28 cellular contexts compared by ENCODE assay signal in the genomic region with DNA sequence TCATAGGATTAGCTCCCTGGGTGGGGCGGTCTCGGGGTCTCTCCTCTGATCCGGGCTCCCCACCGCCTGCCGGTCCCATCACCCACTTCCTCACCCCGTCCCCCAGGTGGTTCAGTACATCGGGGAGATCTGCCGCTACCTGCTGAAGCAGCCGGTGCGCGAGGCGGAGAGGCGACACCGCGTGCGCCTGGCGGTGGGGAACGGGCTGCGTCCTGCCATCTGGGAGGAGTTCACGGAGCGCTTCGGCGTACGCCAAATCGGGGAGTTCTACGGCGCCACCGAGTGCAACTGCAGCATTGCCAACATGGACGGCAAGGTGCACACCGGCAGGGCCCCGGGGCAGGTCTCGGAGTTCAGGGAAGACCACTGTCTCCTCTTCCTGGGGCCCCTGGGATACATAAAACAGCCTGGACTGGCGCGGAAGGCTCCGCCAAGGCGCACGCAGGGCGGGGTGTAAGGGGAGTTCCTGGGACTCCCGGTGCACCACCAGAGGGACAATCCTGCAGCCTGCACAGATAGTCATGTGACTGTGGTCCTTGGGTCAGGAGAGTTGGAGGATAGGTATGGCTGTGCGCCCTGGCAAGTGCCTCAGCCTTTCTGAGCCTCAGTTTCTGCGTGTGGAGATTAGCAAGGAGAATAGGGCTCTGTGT. TPM values are rescaled to one million over a fixed set of nuclear protein-coding genes. Genes with fewer than 3 reads are reported as not detected.
DNase-seq lines count a peak whose midpoint lies in the region; ATAC-seq, FAIRE-seq and TF ChIP-seq lines count a peak whose summit lies in the region.
"Had no signal": no experiment of that assay in that cellular context is flagged by ENCODE, and none has a peak within 500 bp of the region (broad histone marks: within the 10 kb centered on the region; RNA-seq: fewer than 3 reads in every experiment).

No MANE protein-coding gene starts in this region.

- CTCF ChIA-PET in GM12878 (lab: Yijun Ruan, JAX): interaction anchor here (0.8 to 4.8 kb wide), 15 partner anchors 11 to 124 kb away, joined by 3 to 114 read pairs (median 11); a partner anchor contains a TSS
- CTCF ChIA-PET in CD8-positive, alpha-beta T cell (lab: Charles Lee): interaction anchor here (0.8 to 5.6 kb wide), 16 partner anchors 12 to 351 kb away, joined by 3 to 55 read pairs (median 5); a partner anchor contains a TSS

- H3K4me1 Mint-ChIP-seq in GM23338: peaks cover 24% of the 10 kb centered on the region
- peaks cover 22% of the 10 kb centered on the region for H3K4me1 Mint-ChIP-seq in CD8-positive, alpha-beta T cell (ENCODE audit: low read depth)

- H3K4me1 ChIP-seq in BLaER1 (peaks cover 84% of the 10 kb centered on the region), GM23338 (ENCODE audit: insufficient read depth) (peaks cover 13% of the 10 kb centered on the region), GM12878 (ENCODE audit: control insufficient read depth, insufficient read depth, low read length) (peaks cover 13% of the 10 kb centered on the region)
- H3K4me1 ChIP-seq in CD8-positive, alpha-beta T cell (ENCODE audit: insufficient read depth, low read length): peaks cover 20% of the 10 kb centered on the region
- H3K4me1 ChIP-seq: pancreas had no signal

- H3K9me3 Mint-ChIP-seq in GM23338: no peaks in the 10 kb centered on the region; the same call in 2 of the 3 replicates
- H3K9me3 Mint-ChIP-seq in CD8-positive, alpha-beta T cell: no peaks in the 10 kb centered on the region
- H3K9me3 Mint-ChIP-seq: naive thymus-derived CD4-positive, alpha-beta T cell; T-helper 1 cell treated with Interleukin-12 subunit alpha and Interleukin-12 subunit beta and Interleukin-4 antibody, amounts not matched to agents 30 μg/mL and 1 μg/mL, for 36 hours had no signal

- no peaks in the 10 kb centered on the region for H3K36me3 Mint-ChIP-seq in GM23338 (ENCODE audit: low read depth)
- H3K36me3 Mint-ChIP-seq in CD8-positive, alpha-beta T cell: peaks cover 18% of the 10 kb centered on the region
- H3K36me3 Mint-ChIP-seq: naive thymus-derived CD4-positive, alpha-beta T cell had no signal

- no peak for FAIRE-seq in GM12878 (lab: Jason Lieb, UNC)
- FAIRE-seq: pancreas had no signal

- no peaks in the 10 kb centered on the region for H4K20me1 ChIP-seq in BLaER1
- no peaks in the 10 kb centered on the region for H4K20me1 ChIP-seq in GM23338 (replicated peaks; ENCODE audit: insufficient read depth)
- H4K20me1 ChIP-seq in GM12878 (ENCODE audit: control insufficient read depth, insufficient read depth): peaks cover 2% of the 10 kb centered on the region

- peaks cover 15% of the 10 kb centered on the region for H3K27me3 Mint-ChIP-seq in GM23338 (ENCODE audit: insufficient read depth, low read depth, poor library complexity)
- H3K27me3 Mint-ChIP-seq in CD8-positive, alpha-beta T cell (ENCODE audit: low read depth): no peaks in the 10 kb centered on the region
- H3K27me3 Mint-ChIP-seq: naive thymus-derived CD4-positive, alpha-beta T cell had no signal

- H3K4me3 ChIP-seq in BLaER1 (no peak overlapping the region), GM23338 (peak overlapping the region; percentile 65), GM12878 (no peak overlapping the region)
- no peak overlapping the region for H3K4me3 ChIP-seq in CD8-positive, alpha-beta T cell (ENCODE audit: low read depth, low read length)
- H3K4me3 ChIP-seq: esophagus muscularis mucosa, gastrocnemius medialis, pancreas, sigmoid colon, testis had no signal

- DNase-seq in GM23338 (ENCODE audit: low spot score) (peak; percentile 84), GM12878 (ENCODE audit: low read depth, low spot score) (no peak), left colon (no peak), Kasumi-1 (lab: John Stamatoyannopoulos, UW) (no peak), DMS153 (lab: John Stamatoyannopoulos, UW) (no peak)
- no peak for DNase-seq in CD8-positive, alpha-beta T cell
- DNase-seq: activated CD4-positive, alpha-beta T cell treated with anti-CD3 and anti-CD28 coated beads, Interleukin-2, amount 50 U/mL, for 48 hours; activated naive CD4-positive, alpha-beta T cell treated with Interleukin-2 at 50 U/mL for 16 hours; central memory CD4-positive, alpha-beta T cell; DMS53; effector CD4-positive, alpha-beta T cell; gastrocnemius medialis; kidney glomerular epithelial cell; mesendoderm; naive thymus-derived CD4-positive, alpha-beta T cell; NCI-H226; NCI-H82; PC-3; SIG-M5; sigmoid colon; testis had no signal

- no peak for TF ChIP-seq POLR2A in GM12878 (IDR thresholded peaks at IDR 0.05; ENCODE audit: low read depth, low read length)

- TF ChIP-seq CTCF in GM23338 (conservative IDR thresholded peaks at IDR 0.05; ENCODE audit: low read depth in 2 of 2) (0 out of 4 replicates have a peak, but pooled peaks of 1 of the 2 experiments have one; percentile 10), GM12878 (IDR thresholded peaks at IDR 0.05 in 2 of 3, conservative IDR thresholded peaks at IDR 0.05 in 1 of 3; ENCODE audit: control insufficient read depth in 2 of 3, extremely low read depth in 1 of 3, insufficient read depth in 1 of 3, low read depth in 3 of 3, low read length in 3 of 3) (no peak)
- TF ChIP-seq CTCF in CD8-positive, alpha-beta T cell (IDR thresholded peaks at IDR 0.05): no peak

- SMC1A ChIA-PET in GM12878 (lab: Charles Lee; ENCODE audit: uncharacterized antibody, unreplicated experiment): interaction anchor here (1.0 to 2.6 kb wide), 3 partner anchors 14 to 77 kb away, joined by 4 to 11 read pairs (median 9); a partner anchor contains a TSS

- no peaks in the 10 kb centered on the region for H3K27me3 ChIP-seq in BLaER1
- H3K27me3 ChIP-seq in GM23338 (ENCODE audit: insufficient read depth): peaks cover 6% of the 10 kb centered on the region; the same call in 1 of the 2 replicates
- no peaks in the 10 kb centered on the region for H3K27me3 ChIP-seq in GM12878 (replicated peaks in 1 of 2; ENCODE audit: control insufficient read depth in 2 of 2, insufficient read depth in 2 of 2, low read length in 1 of 2)
- H3K27me3 ChIP-seq in CD8-positive, alpha-beta T cell (ENCODE audit: insufficient read depth, low read length): no peaks in the 10 kb centered on the region
- H3K27me3 ChIP-seq: esophagus muscularis mucosa, gastrocnemius medialis, pancreas, sigmoid colon, testis had no signal

- POLR2A ChIA-PET in GM12878 (lab: Charles Lee): interaction anchor here (1.5 to 1.7 kb wide), 2 partner anchors 12 to 76 kb away, joined by 6 read pairs; no protein-coding TSS in a partner anchor
- POLR2A ChIA-PET in CD8-positive, alpha-beta T cell (lab: Charles Lee): no interaction called here

- intact Hi-C loops in GM12878 (cut with micrococcal nuclease; ENCODE audit: unreplicated experiment) (loop anchor here (5.0 kb wide), 1 partner anchor 75 kb away; no protein-coding TSS in a partner anchor), left colon (cut with DNase I, micrococcal nuclease) (no loop called here)
- intact Hi-C loops in CD8-positive, alpha-beta T cell (cut with DNase I, micrococcal nuclease): loop anchor here in 1 of 2 experiments (2.0 kb wide), 1 partner anchor 78 kb away; no protein-coding TSS in a partner anchor

- H3K9me3 ChIP-seq in BLaER1: no peaks in the 10 kb centered on the region
- H3K9me3 ChIP-seq in GM12878 (replicated peaks; ENCODE audit: control insufficient read depth, insufficient read depth, low read length): no peaks in the 10 kb centered on the region
- H3K9me3 ChIP-seq in CD8-positive, alpha-beta T cell (ENCODE audit: low read length): no peaks in the 10 kb centered on the region
- H3K9me3 ChIP-seq: esophagus muscularis mucosa, gastrocnemius medialis, pancreas, sigmoid colon, testis had no signal

- no TSS peak for BruUV-seq in GM12878 (replicated peaks; lab: Mats Ljungman, UMichigan)

- peak overlapping the region; percentile 72; the same call in 1 of the 2 replicates for H3K9ac ChIP-seq in BLaER1
- H3K9ac ChIP-seq in GM12878 (ENCODE audit: control insufficient read depth, insufficient read depth, low read length): no peak overlapping the region

- no peak overlapping the region for H3K27ac Mint-ChIP-seq in GM23338
- H3K27ac Mint-ChIP-seq in CD8-positive, alpha-beta T cell: no peak overlapping the region
- H3K27ac Mint-ChIP-seq: T-helper 1 cell treated with Interleukin-12 subunit alpha and Interleukin-12 subunit beta and Interleukin-4 antibody, amounts not matched to agents 30 μg/mL and 1 μg/mL, for 36 hours had no signal

- in situ Hi-C loops in GM12878 (cut with MboI): no loop called here

- H2AFZ ChIP-seq in GM23338: peak overlapping the region; percentile 96
- no peak overlapping the region for H2AFZ ChIP-seq in GM12878 (ENCODE audit: control insufficient read depth, low read depth, low read length)

- peaks cover 13% of the 10 kb centered on the region; the same call in 1 of the 2 replicates for H3K36me3 ChIP-seq in BLaER1
- no peaks in the 10 kb centered on the region for H3K36me3 ChIP-seq in GM23338 (ENCODE audit: insufficient read depth)
- no peaks in the 10 kb centered on the region for H3K36me3 ChIP-seq in GM12878 (ENCODE audit: control insufficient read depth in 2 of 2, insufficient read depth in 2 of 2, low read length in 1 of 2)
- H3K36me3 ChIP-seq in CD8-positive, alpha-beta T cell (ENCODE audit: insufficient read depth, low read length): peaks cover 3% of the 10 kb centered on the region
- H3K36me3 ChIP-seq: pancreas had no signal

- 91% methylated on average over 38 of the region's 41 CpGs for WGBS in GM12878 (ENCODE audit: insufficient coverage, insufficient replicate concordance, low lambda C conversion rate, missing lambda C conversion rate)

- TF ChIP-seq EP300 in GM12878 (IDR thresholded peaks at IDR 0.05; ENCODE audit: borderline replicate concordance in 1 of 2, control insufficient read depth in 1 of 2, low read depth in 2 of 2, low read length in 2 of 2): no peak

- H3K4me3 Mint-ChIP-seq in GM23338: peak overlapping the region; percentile 79
- no peak overlapping the region for H3K4me3 Mint-ChIP-seq in CD8-positive, alpha-beta T cell
- H3K4me3 Mint-ChIP-seq: CD14-positive monocyte; T-helper 1 cell treated with Interleukin-12 subunit alpha and Interleukin-12 subunit beta and Interleukin-4 antibody, amounts not matched to agents 30 μg/mL and 1 μg/mL, for 36 hours had no signal

- H3K27ac ChIP-seq in BLaER1 (peak overlapping the region; percentile 90), GM23338 (ENCODE audit: low read depth) (no peak overlapping the region), GM12878 (ENCODE audit: control insufficient read depth, insufficient read depth) (no peak overlapping the region)
- H3K27ac ChIP-seq in CD8-positive, alpha-beta T cell (ENCODE audit: low read depth, low read length): no peak overlapping the region
- H3K27ac ChIP-seq: pancreas, sigmoid colon had no signal

- no peaks in the 10 kb centered on the region for H3K79me2 ChIP-seq in GM23338 (replicated peaks; ENCODE audit: insufficient read depth)
- H3K79me2 ChIP-seq in GM12878 (ENCODE audit: control insufficient read depth, insufficient read depth, low read length): no peaks in the 10 kb centered on the region

- H3K4me2 ChIP-seq in BLaER1: peak overlapping the region; percentile 91
- H3K4me2 ChIP-seq in GM23338: peak overlapping the region; percentile 85
- H3K4me2 ChIP-seq in GM12878 (ENCODE audit: control insufficient read depth, insufficient read depth): no peak overlapping the region

- ATAC-seq in GM23338 (peak; percentile 75), GM12878 (no peak), left colon (peak; percentile 58), HG03045 (IDR thresholded peaks at IDR 0.05; ENCODE audit: unreplicated experiment) (no peak)
- ATAC-seq in CD8-positive, alpha-beta T cell: no peak

- RAD21 ChIA-PET in GM12878 (lab: Charles Lee; ENCODE audit: unreplicated experiment): interaction anchor here (0.9 to 2.3 kb wide), 5 partner anchors 20 to 79 kb away, joined by 4 to 6 read pairs (median 4); no protein-coding TSS in a partner anchor

- H3K9me2 ChIP-seq in GM23338 (ENCODE audit: insufficient read depth): no peaks in the 10 kb centered on the region

- TF ChIP-seq RAD21 in GM12878 (IDR thresholded peaks at IDR 0.05; ENCODE audit: insufficient read depth, low read depth, low read length): no peak

- peaks cover 16% of the 10 kb centered on the region for H3F3A ChIP-seq in GM23338 (replicated peaks; ENCODE audit: low read depth)

RNA-seq across cellular contexts. Expression of a gene that starts 14.2 kb away (rescaled TPM):
- 55.4 and 63.5 TPM in 2 replicates for total RNA-seq in GM23338 (2014; rRNA removed; shearing (Covaris generic))
- polyA plus RNA-seq in GM23338 (2016; fragmentation: Nextera tagmentation; extraction: Ambion mirVana) (56.9 and 62.2 TPM in 2 replicates), GM12878 (2011; rRNA removed) (14.9 and 32.6 TPM in 2 replicates), GM12878 (2014; fragmentation: Illumina TruSeq; extraction: Trizol) (18.2 and 44.1 TPM in 2 replicates), GM12878 (2014; fragmentation: Nextera tagmentation; extraction: Ambion mirVana) (1 to 10 TPM; 1.4 to 8.6 TPM), GM12878 (2014; rRNA removed) (136 and 139 TPM in 2 replicates), GM12878 (2016; fragmentation: Nextera tagmentation; extraction: Ambion mirVana) (100 to 1,000 TPM; 101 to 114 TPM)
- 26.8 and 30.3 TPM in 2 replicates for total RNA-seq in GM12878 (2013; cell fraction: nucleolus; rRNA removed)
- total RNA-seq in GM12878 (2014; rRNA removed) (74.9 and 89.3 TPM in 2 replicates), GM12878 (2014; rRNA removed; fragmentation: Illumina TruSeq; extraction: Trizol) (37.4 and 41.5 TPM in 2 replicates), GM12878 (2021) (132 TPM in 2 replicates), left colon (100 to 1,000 TPM in 1 of 2 donors, 10 to 100 TPM in 1; 89.8 to 100 TPM)
- polyA plus RNA-seq in GM12878 (2011; ENCODE audit: low read depth): 26.0 TPM
- 54.2 and 80.4 TPM in 2 replicates for polyA plus RNA-seq in GM12878 (2011; cell fraction: cytosol; rRNA removed)
- 63.6 and 66.2 TPM in 2 replicates for polyA plus RNA-seq in GM12878 (2011; cell fraction: nucleus; rRNA removed)
- polyA plus RNA-seq in GM12878 (2012): 74.7 and 91.6 TPM in 2 replicates
- 25.2 and 56.2 TPM in 2 replicates for polyA minus RNA-seq in GM12878 (2011; rRNA and poly(A)+ RNA removed)
- polyA minus RNA-seq in GM12878 (2011; cell fraction: cytosol; rRNA and poly(A)+ RNA removed): 20.8 and 36.4 TPM in 2 replicates
- polyA minus RNA-seq in GM12878 (2011; cell fraction: nucleus; rRNA and poly(A)+ RNA removed): 18.1 and 28.7 TPM in 2 replicates
- total RNA-seq in CD8-positive, alpha-beta T cell: 10 to 100 TPM; 34.7 TPM

RNA-seq across cellular contexts. Expression of a gene that starts 26.9 kb away (rescaled TPM):
- total RNA-seq in GM23338 (2014; rRNA removed; shearing (Covaris generic)): 9.3 and 11.6 TPM in 2 replicates
- 2.1 and 3.5 TPM in 2 replicates for polyA plus RNA-seq in GM23338 (2016; fragmentation: Nextera tagmentation; extraction: Ambion mirVana)
- 9.5 and 10.5 TPM in 2 replicates for total RNA-seq in GM12878 (2013; cell fraction: nucleolus; rRNA removed)
- 1.3 and 2.3 TPM in 2 replicates for total RNA-seq in GM12878 (2014; rRNA removed)
- total RNA-seq in GM12878 (2014; rRNA removed; fragmentation: Illumina TruSeq; extraction: Trizol): 0.55 and 0.72 TPM in 2 replicates
- 2.3 and 2.8 TPM in 2 replicates for total RNA-seq in GM12878 (2021)
- polyA plus RNA-seq in GM12878 (2011; ENCODE audit: low read depth): 1.2 TPM
- polyA plus RNA-seq in GM12878 (2011; rRNA removed): 0.79 and 1.8 TPM in 2 replicates
- polyA plus RNA-seq in GM12878 (2011; cell fraction: cytosol; rRNA removed): 2.8 and 4.1 TPM in 2 replicates
- polyA plus RNA-seq in GM12878 (2011; cell fraction: nucleus; rRNA removed): 8.1 and 9.0 TPM in 2 replicates
- 3.9 and 4.0 TPM in 2 replicates for polyA plus RNA-seq in GM12878 (2012)
- 0.35 and 0.68 TPM in 2 replicates for polyA plus RNA-seq in GM12878 (2014; fragmentation: Illumina TruSeq; extraction: Trizol)
- under 1 TPM; 0.11 to 0.31 TPM for polyA plus RNA-seq in GM12878 (2014; fragmentation: Nextera tagmentation; extraction: Ambion mirVana)
- polyA plus RNA-seq in GM12878 (2014; rRNA removed): 1.7 and 2.6 TPM in 2 replicates
- polyA plus RNA-seq in GM12878 (2016; fragmentation: Nextera tagmentation; extraction: Ambion mirVana): 1 to 10 TPM; 1.0 to 1.4 TPM
- polyA minus RNA-seq in GM12878 (2011; rRNA and poly(A)+ RNA removed): 0.88 and 2.7 TPM in 2 replicates
- polyA minus RNA-seq in GM12878 (2011; cell fraction: cytosol; rRNA and poly(A)+ RNA removed): 1.5 and 2.3 TPM in 2 replicates
- 1.2 and 3.1 TPM in 2 replicates for polyA minus RNA-seq in GM12878 (2011; cell fraction: nucleus; rRNA and poly(A)+ RNA removed)
- total RNA-seq in left colon: 1 to 10 TPM; 4.8 to 7.1 TPM
- 1 to 10 TPM; 8.1 to 9.4 TPM for total RNA-seq in CD8-positive, alpha-beta T cell

RNA-seq across cellular contexts. Expression of a gene that starts 36.5 kb away (rescaled TPM):
- total RNA-seq in GM23338 (2014; rRNA removed; shearing (Covaris generic)): not detected in 2 replicates
- polyA plus RNA-seq in GM23338 (2016; fragmentation: Nextera tagmentation; extraction: Ambion mirVana) (not detected in 2 replicates), GM12878 (2011; rRNA removed) (not detected in 2 replicates), GM12878 (2014; fragmentation: Illumina TruSeq; extraction: Trizol) (not detected in 2 replicates), GM12878 (2014; fragmentation: Nextera tagmentation; extraction: Ambion mirVana) (not detected), GM12878 (2014; rRNA removed) (not detected in 2 replicates), GM12878 (2016; fragmentation: Nextera tagmentation; extraction: Ambion mirVana) (not detected)
- not detected in 2 replicates for total RNA-seq in GM12878 (2013; cell fraction: nucleolus; rRNA removed)
- total RNA-seq in GM12878 (2014; rRNA removed) (not detected in 2 replicates), GM12878 (2014; rRNA removed; fragmentation: Illumina TruSeq; extraction: Trizol) (not detected in 2 replicates), GM12878 (2021) (not detected in 2 replicates), left colon (not detected)
- polyA plus RNA-seq in GM12878 (2011; ENCODE audit: low read depth): not detected
- polyA plus RNA-seq in GM12878 (2011; cell fraction: cytosol; rRNA removed): not detected in 2 replicates
- not detected in 2 replicates for polyA plus RNA-seq in GM12878 (2011; cell fraction: nucleus; rRNA removed)
- polyA plus RNA-seq in GM12878 (2012): not detected in 2 replicates
- not detected in 2 replicates for polyA minus RNA-seq in GM12878 (2011; rRNA and poly(A)+ RNA removed)
- not detected in 2 replicates for polyA minus RNA-seq in GM12878 (2011; cell fraction: cytosol; rRNA and poly(A)+ RNA removed)
- not detected in 2 replicates for polyA minus RNA-seq in GM12878 (2011; cell fraction: nucleus; rRNA and poly(A)+ RNA removed)
- total RNA-seq in CD8-positive, alpha-beta T cell: not detected
- total RNA-seq: esophagus muscularis mucosa; gastrocnemius medialis; MCF 10A; naive thymus-derived CD4-positive, alpha-beta T cell; pancreas; PC-3; sigmoid colon had no signal
- polyA plus RNA-seq: CD14-positive monocyte; naive thymus-derived CD4-positive, alpha-beta T cell; sigmoid colon had no signal

RNA-seq across cellular contexts. Expression of a gene that starts 48.8 kb away (rescaled TPM):
- 0.90 and 1.8 TPM in 2 replicates for total RNA-seq in GM23338 (2014; rRNA removed; shearing (Covaris generic))
- 0.40 and 1.8 TPM in 2 replicates for polyA plus RNA-seq in GM23338 (2016; fragmentation: Nextera tagmentation; extraction: Ambion mirVana)
- total RNA-seq in GM12878 (2013; cell fraction: nucleolus; rRNA removed): not detected in 2 replicates
- total RNA-seq in GM12878 (2014; rRNA removed): not detected in 2 replicates
- total RNA-seq in GM12878 (2014; rRNA removed; fragmentation: Illumina TruSeq; extraction: Trizol): not detected in 2 replicates
- total RNA-seq in GM12878 (2021): not detected in 2 replicates
- 0.13 TPM for polyA plus RNA-seq in GM12878 (2011; ENCODE audit: low read depth)
- polyA plus RNA-seq in GM12878 (2011; rRNA removed): not detected in 2 replicates
- polyA plus RNA-seq in GM12878 (2011; cell fraction: cytosol; rRNA removed): not detected in 2 replicates
- not detected in 2 replicates for polyA plus RNA-seq in GM12878 (2011; cell fraction: nucleus; rRNA removed)
- 0.06 TPM in 1 of 2 replicates, not detected in the other for polyA plus RNA-seq in GM12878 (2012)
- polyA plus RNA-seq in GM12878 (2014; fragmentation: Illumina TruSeq; extraction: Trizol): not detected in 2 replicates
- polyA plus RNA-seq in GM12878 (2014; fragmentation: Nextera tagmentation; extraction: Ambion mirVana): under 1 TPM in 1 of 2 experiments, not detected in 1; 0.04 TPM
- not detected in 2 replicates for polyA plus RNA-seq in GM12878 (2014; rRNA removed)
- polyA plus RNA-seq in GM12878 (2016; fragmentation: Nextera tagmentation; extraction: Ambion mirVana): under 1 TPM in 1 of 2 experiments, not detected in 1; 0.24 TPM
- not detected in 2 replicates for polyA minus RNA-seq in GM12878 (2011; rRNA and poly(A)+ RNA removed)
- polyA minus RNA-seq in GM12878 (2011; cell fraction: cytosol; rRNA and poly(A)+ RNA removed): not detected in 2 replicates
- not detected in 2 replicates for polyA minus RNA-seq in GM12878 (2011; cell fraction: nucleus; rRNA and poly(A)+ RNA removed)
- total RNA-seq in left colon: under 1 TPM in 1 of 2 donors, not detected in 1; 0.18 TPM
- total RNA-seq in CD8-positive, alpha-beta T cell: not detected
- total RNA-seq: gastrocnemius medialis; MCF 10A; naive thymus-derived CD4-positive, alpha-beta T cell had no signal
- polyA plus RNA-seq: CD14-positive monocyte; naive thymus-derived CD4-positive, alpha-beta T cell had no signal

RNA-seq across cellular contexts. Expression of a gene that starts 58.2 kb away (rescaled TPM):
- total RNA-seq in GM23338 (2014; rRNA removed; shearing (Covaris generic)): 52.0 and 63.4 TPM in 2 replicates
- 16.1 and 18.2 TPM in 2 replicates for polyA plus RNA-seq in GM23338 (2016; fragmentation: Nextera tagmentation; extraction: Ambion mirVana)
- total RNA-seq in GM12878 (2013; cell fraction: nucleolus; rRNA removed): 46.9 and 53.4 TPM in 2 replicates
- 24.4 and 30.4 TPM in 2 replicates for total RNA-seq in GM12878 (2014; rRNA removed)
- total RNA-seq in GM12878 (2014; rRNA removed; fragmentation: Illumina TruSeq; extraction: Trizol): 16.4 and 17.0 TPM in 2 replicates
- total RNA-seq in GM12878 (2021): 40.5 and 44.7 TPM in 2 replicates
- polyA plus RNA-seq in GM12878 (2011; ENCODE audit: low read depth): 14.5 TPM
- polyA plus RNA-seq in GM12878 (2011; rRNA removed): 40.4 and 78.8 TPM in 2 replicates
- 61.6 and 90.8 TPM in 2 replicates for polyA plus RNA-seq in GM12878 (2011; cell fraction: cytosol; rRNA removed)
- polyA plus RNA-seq in GM12878 (2011; cell fraction: nucleus; rRNA removed): 168 and 200 TPM in 2 replicates
- polyA plus RNA-seq in GM12878 (2012): 23.4 and 37.5 TPM in 2 replicates
- 31.4 and 35.7 TPM in 2 replicates for polyA plus RNA-seq in GM12878 (2014; fragmentation: Illumina TruSeq; extraction: Trizol)
- 1 to 10 TPM; 1.2 to 3.5 TPM for polyA plus RNA-seq in GM12878 (2014; fragmentation: Nextera tagmentation; extraction: Ambion mirVana)
- 41.8 and 44.3 TPM in 2 replicates for polyA plus RNA-seq in GM12878 (2014; rRNA removed)
- polyA plus RNA-seq in GM12878 (2016; fragmentation: Nextera tagmentation; extraction: Ambion mirVana): 10 to 100 TPM; 22.3 to 29.2 TPM
- polyA minus RNA-seq in GM12878 (2011; rRNA and poly(A)+ RNA removed): 54.4 and 74.8 TPM in 2 replicates
- polyA minus RNA-seq in GM12878 (2011; cell fraction: cytosol; rRNA and poly(A)+ RNA removed): 23.5 and 29.9 TPM in 2 replicates
- polyA minus RNA-seq in GM12878 (2011; cell fraction: nucleus; rRNA and poly(A)+ RNA removed): 17.7 and 32.1 TPM in 2 replicates
- 10 to 100 TPM; 48.3 to 53.3 TPM for total RNA-seq in left colon
- total RNA-seq in CD8-positive, alpha-beta T cell: 10 to 100 TPM; 22.7 to 26.3 TPM

Comparison
In these comparisons a context has a peak if more than half of its experiments do, and no peak if none do; other contexts are left out.
1. ATAC-seq: peak in GM23338 (single experiment) and left colon (single experiment); none in GM12878 (single experiment), HG03045 (single experiment) and CD8-positive, alpha-beta T cell (single experiment).